In genomic region chr21:45019887-45020537, GRCh38 we compare ENCODE assay signal across 16 cellular contexts. TPM values are rescaled to one million over a fixed set of nuclear protein-coding genes. Genes with fewer than 3 reads are reported as not detected.
DNase-seq lines count a peak whose midpoint lies in the region; ATAC-seq and TF ChIP-seq lines count a peak whose summit lies in the region.
"Had no signal": no experiment of that assay in that cellular context is flagged by ENCODE, and none has a peak within 500 bp of the region (broad histone marks: within the 10 kb centered on the region; RNA-seq: fewer than 3 reads in every experiment).

No MANE protein-coding gene starts in this region.

- no peak for TF ChIP-seq CTCF in natural killer cell (IDR thresholded peaks at IDR 0.05)
- TF ChIP-seq CTCF in heart left ventricle (IDR thresholded peaks at IDR 0.05), result no peak
- TF ChIP-seq CTCF in ovary (IDR thresholded peaks at IDR 0.05), result no peak

- intact Hi-C loops in natural killer cell (cut with micrococcal nuclease), result no loop called here
- intact Hi-C loops in heart left ventricle (cut with DNase I), result loop anchor here in 3 of 10 donors (5.0 to 10.0 kb wide), 3 partner anchors 42 to 58 kb away; partner anchors contain the start of gene ADARB1 (in 1 of the 3)
- intact Hi-C loops in ovary (cut with DNase I), result no loop called here

- H3K27ac Mint-ChIP-seq in natural killer cell treated with Interleukin-12 subunit alpha and Interleukin-12 subunit beta and Interleukin-15 and Interleukin-18, amount 100 ng/mL, for 72 hours, result no peak overlapping the region
- H3K27ac Mint-ChIP-seq in natural killer cell, result no peak overlapping the region

- ATAC-seq in natural killer cell treated with Interleukin-12 subunit alpha and Interleukin-12 subunit beta and Interleukin-15 and Interleukin-18, amount 100 ng/mL, for 72 hours, result no peak
- ATAC-seq in natural killer cell, result no peak
- ATAC-seq in heart left ventricle, result peak in 1 of 4 donors; percentile 30
- no peak for ATAC-seq in HG03469 (IDR thresholded peaks at IDR 0.05; ENCODE audit: unreplicated experiment)

- peaks cover 6 to 7% of the 10 kb centered on the region in 2 donors for H3K4me1 Mint-ChIP-seq in natural killer cell treated with Interleukin-12 subunit alpha and Interleukin-12 subunit beta and Interleukin-15 and Interleukin-18, amount 100 ng/mL, for 72 hours (ENCODE audit: low read depth in 2 of 2)
- peaks cover 7 to 8% of the 10 kb centered on the region in 2 donors for H3K4me1 Mint-ChIP-seq in natural killer cell

- H3K4me1 ChIP-seq in heart left ventricle (peaks cover 0 to 26% (median 11%) of the 10 kb centered on the region in 12 donors), ovary (ENCODE audit: insufficient read depth) (peaks cover 2% of the 10 kb centered on the region)
- H3K4me1 ChIP-seq: colonic mucosa had no signal

- H3K36me3 ChIP-seq in heart left ventricle (no peaks in the 10 kb centered on the region), ovary (no peaks in the 10 kb centered on the region)
- H3K36me3 ChIP-seq: colonic mucosa, transverse colon had no signal

- H3K27me3 ChIP-seq in heart left ventricle (peaks cover 0 to 30% (median 0%) of the 10 kb centered on the region in 9 donors), ovary (no peaks in the 10 kb centered on the region)

- DNase-seq in natural killer cell treated with Interleukin-12 subunit alpha and Interleukin-12 subunit beta and Interleukin-15 and Interleukin-18, amount 100 ng/mL, for 72 hours (ENCODE audit: low spot score), result peak; percentile 22
- no peak for DNase-seq in natural killer cell
- DNase-seq in heart left ventricle, result peak in 4 of 5 donors; percentile 8 to 34 (median 27)
- peak; percentile 5 to 29 (median 12) for DNase-seq in ovary
- no peak for DNase-seq in COR-L47 (lab: John Stamatoyannopoulos, UW)
- DNase-seq in activated CD4-positive, alpha-beta T cell treated with anti-CD3 and anti-CD28 coated beads, Interleukin-2, amount 50 U/mL, for 1 hour, result no peak
- no peak for DNase-seq in NCI-H526 treated with DMSO at 0.1 percent for 48 hours (lab: John Stamatoyannopoulos, UW)
- DNase-seq: activated CD4-positive, alpha-beta T cell treated with anti-CD3 and anti-CD28 coated beads for 1 hour; activated T-cell treated with anti-CD3 and anti-CD28 coated beads for 4 hours; amygdala; colonic mucosa; NCI-H2029 treated with DMSO at 0.1 percent for 48 hours; NCI-H82 had no signal

- 83 to 90% (median 87%) methylated on average over 14 to 19 of the region's 19 CpGs for WGBS in heart left ventricle, 4 donors
- 85 to 90% (median 89%) methylated on average over 18 to 19 of the region's 19 CpGs for WGBS in ovary, 3 donors

- H3K4me3 ChIP-seq in heart left ventricle (no peak overlapping the region), ovary (no peak overlapping the region)
- H3K4me3 ChIP-seq: colonic mucosa, transverse colon had no signal

- TF ChIP-seq POLR2A in heart left ventricle (IDR thresholded peaks at IDR 0.05), result no peak
- no peak for TF ChIP-seq POLR2A in ovary (IDR thresholded peaks at IDR 0.05)

- H3K27me3 Mint-ChIP-seq in natural killer cell treated with Interleukin-12 subunit alpha and Interleukin-12 subunit beta and Interleukin-15 and Interleukin-18, amount 100 ng/mL, for 72 hours, result peaks cover 9 to 30% of the 10 kb centered on the region in 2 donors
- peaks cover 19 to 33% of the 10 kb centered on the region in 2 donors for H3K27me3 Mint-ChIP-seq in natural killer cell (ENCODE audit: low read depth in 2 of 2)

- H3K9me3 ChIP-seq in heart left ventricle (peaks cover 0 to 23% (median 0%) of the 10 kb centered on the region in 12 donors), ovary (no peaks in the 10 kb centered on the region)
- H3K9me3 ChIP-seq: colonic mucosa, transverse colon had no signal

- H3K27ac ChIP-seq in heart left ventricle (peak overlapping the region in 3 of 12 donors; percentile 29 to 56 (median 50)), ovary (no peak overlapping the region)
- H3K27ac ChIP-seq: colonic mucosa, epithelial cell of prostate had no signal

- H3K36me3 Mint-ChIP-seq in natural killer cell treated with Interleukin-12 subunit alpha and Interleukin-12 subunit beta and Interleukin-15 and Interleukin-18, amount 100 ng/mL, for 72 hours, result peaks cover 5% of the 10 kb centered on the region
- no peaks in the 10 kb centered on the region for H3K36me3 Mint-ChIP-seq in natural killer cell

- no peak overlapping the region for H3K4me3 Mint-ChIP-seq in natural killer cell treated with Interleukin-12 subunit alpha and Interleukin-12 subunit beta and Interleukin-15 and Interleukin-18, amount 100 ng/mL, for 72 hours
- H3K4me3 Mint-ChIP-seq in natural killer cell, result no peak overlapping the region

- no peak for TF ChIP-seq EP300 in ovary (IDR thresholded peaks at IDR 0.05)

- peaks cover 3% of the 10 kb centered on the region for H3K9me3 Mint-ChIP-seq in natural killer cell treated with Interleukin-12 subunit alpha and Interleukin-12 subunit beta and Interleukin-15 and Interleukin-18, amount 100 ng/mL, for 72 hours
- peaks cover 3 to 4% of the 10 kb centered on the region in 2 donors for H3K9me3 Mint-ChIP-seq in natural killer cell

RNA-seq across cellular contexts. Expression of gene ADARB1, which starts 54.4 kb away (rescaled TPM):
- 10 to 100 TPM; 28.7 to 38.5 TPM for total RNA-seq in natural killer cell treated with Interleukin-12 subunit alpha and Interleukin-12 subunit beta and Interleukin-15 and Interleukin-18, amount 100 ng/mL, for 72 hours
- 10 to 100 TPM; 20.7 to 28.0 (median 26.6) TPM for total RNA-seq in natural killer cell
- 10 to 100 TPM in 8 of 9 donors, 1 to 10 TPM in 1; 6.9 to 16.3 (median 12.1) TPM for total RNA-seq in heart left ventricle
- polyA plus RNA-seq in heart left ventricle, result 10 to 100 TPM in 1 of 2 donors, 1 to 10 TPM in 1; 8.9 to 11.5 TPM
- 10 to 100 TPM in 5 of 7 donors, 1 to 10 TPM in 2; 6.4 to 23.7 (median 16.3) TPM for total RNA-seq in ovary
- polyA plus RNA-seq in ovary, result 10 to 100 TPM in 1 of 2 donors, 1 to 10 TPM in 1; 6.0 to 22.3 TPM

Comparison
In these comparisons a context has a peak if more than half of its experiments do, and no peak if none do; other contexts are left out.
1. DNase-seq: peak in natural killer cell treated with Interleukin-12 subunit alpha and Interleukin-12 subunit beta and Interleukin-15 and Interleukin-18, amount 100 ng/mL, for 72 hours (single experiment), heart left ventricle (4 of 5) and ovary (5 of 5); none in natural killer cell (single experiment), COR-L47 (single experiment), activated CD4-positive, alpha-beta T cell treated with anti-CD3 and anti-CD28 coated beads, Interleukin-2, amount 50 U/mL, for 1 hour (single experiment) and NCI-H526 treated with DMSO at 0.1 percent for 48 hours (single experiment).